In genomic region chr1:220425852-220426251, GRCh38 we compare ENCODE assay signal across 22 cellular contexts.
"Had no signal": no experiment of that assay in that cellular context is flagged by ENCODE, and none has a peak within 500 bp of the region (broad histone marks: within the 10 kb centered on the region; RNA-seq: fewer than 3 reads in every experiment).

No MANE protein-coding gene starts in this region.

- H3K4me1 Mint-ChIP-seq: IgD-negative memory B cell had no signal

- H3K9me3 Mint-ChIP-seq: IgD-negative memory B cell had no signal

- H3K4me3 ChIP-seq: K562, Peyer's patch, SJCRH30 had no signal

- H3K4me2 ChIP-seq: KMS-11 had no signal

- H3K36me3 ChIP-seq: Peyer's patch, SJCRH30 had no signal

- H3K27me3 ChIP-seq: Peyer's patch, SJCRH30 had no signal

- H3K27ac Mint-ChIP-seq: IgD-negative memory B cell had no signal

- ATAC-seq: K562, PC-3, Right ventricle myocardium inferior, SK-N-SH treated with all-trans-retinoic acid at 6 μM for 48 hours had no signal

- H3K4me1 ChIP-seq: Peyer's patch, SJCRH30 had no signal

- H3K27ac ChIP-seq: HL-60, KMS-11, Peyer's patch, SJCRH30 had no signal

- DNase-seq: Kasumi-1, NCI-H1092, NCI-H1105 treated with DMSO at 0.1 percent for 48 hours, NCI-H1417 treated with DMSO at 0.1 percent for 48 hours, NCI-H146, NCI-H1694 treated with DMSO at 0.1 percent for 48 hours, NCI-H1930, NCI-H2081, NCI-H2107, NCI-H2227 treated with DMSO at 0.1 percent for 48 hours, NCI-H526 treated with DMSO at 0.1 percent for 48 hours, NCI-H748 treated with DMSO at 0.1 percent for 48 hours, PC-3, Peyer's patch, SHP77 treated with DMSO at 0.1 percent for 48 hours, SJCRH30 had no signal

- H3K36me3 Mint-ChIP-seq: IgD-negative memory B cell had no signal

- H3K4me3 Mint-ChIP-seq: IgD-negative memory B cell had no signal

- H3K9me3 ChIP-seq: Peyer's patch, SJCRH30 had no signal

- H3K9ac ChIP-seq: KMS-11 had no signal
